Comparison of ENCODE assay signal across 10 cellular contexts in the genomic region with DNA sequence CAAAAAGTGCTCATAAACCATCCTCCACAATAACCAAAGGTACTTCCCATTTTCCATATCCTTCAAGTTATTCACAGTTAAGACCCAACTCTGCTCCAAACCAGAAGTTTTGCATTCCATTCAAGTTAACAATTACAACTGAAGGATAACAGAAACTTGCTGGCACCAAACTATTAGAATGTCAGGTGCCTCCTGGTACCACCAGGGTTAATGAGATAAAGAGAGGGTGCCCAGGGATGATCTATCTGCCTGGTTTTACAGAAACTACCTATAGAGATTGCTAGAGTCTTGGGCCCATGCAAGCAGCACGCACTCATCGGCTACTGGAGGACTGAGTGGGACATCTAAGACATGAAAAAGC.
DNase-seq lines count a peak whose midpoint lies in the region; ATAC-seq and TF ChIP-seq lines count a peak whose summit lies in the region.
"Had no signal": no experiment of that assay in that cellular context is flagged by ENCODE, and none has a peak within 500 bp of the region (broad histone marks: within the 10 kb centered on the region; RNA-seq: fewer than 3 reads in every experiment).

No MANE protein-coding gene starts in this region.

- no peaks in the 10 kb centered on the region for H3K36me3 Mint-ChIP-seq in T-cell
- H3K36me3 Mint-ChIP-seq: activated naive CD4-positive, alpha-beta T cell treated with anti-CD3 and anti-CD28 coated beads, Interleukin-2, amount 50 U/mL, for 72 hours had no signal

- H3K4me3 Mint-ChIP-seq in T-cell: no peak overlapping the region

- DNase-seq in RWPE1 (ENCODE audit: low spot score) (peak; percentile 54), foreskin keratinocyte (peak; percentile 72 to 85), T-cell (no peak), gastrocnemius medialis (no peak)
- no peak for DNase-seq in stimulated activated CD4-positive, alpha-beta T cell treated with anti-CD3 and anti-CD28 coated beads, Interleukin-15, amount 100 ng/mL, for 24 hours
- DNase-seq: NCI-H446 treated with DMSO at 0.1 percent for 48 hours had no signal

- CTCF ChIA-PET in RWPE1 (lab: Yijun Ruan, JAX): no interaction called here
- CTCF ChIA-PET in T-cell (lab: Charles Lee): no interaction called here

- H3K9me3 Mint-ChIP-seq in T-cell: no peaks in the 10 kb centered on the region

- no peaks in the 10 kb centered on the region for H3K27me3 Mint-ChIP-seq in T-cell

- no peak overlapping the region for H3K27ac Mint-ChIP-seq in T-cell

- TF ChIP-seq POLR2A in GM18951 (IDR thresholded peaks at IDR 0.05; ENCODE audit: extremely low read depth, insufficient read depth, insufficient read length) (peak; percentile 39), gastrocnemius medialis (IDR thresholded peaks at IDR 0.05) (no peak)

- H3K27me3 ChIP-seq in foreskin keratinocyte (no peaks in the 10 kb centered on the region), rectal smooth muscle tissue (ENCODE audit: control insufficient read depth, insufficient read depth, low read length) (no peaks in the 10 kb centered on the region), gastrocnemius medialis (no peaks in the 10 kb centered on the region)

- in situ Hi-C loops in GM18951 (cut with MboI; ENCODE audit: low sequenced_read_pairs, unreplicated experiment) (no loop called here), gastrocnemius medialis (cut with MboI; ENCODE audit: low sequenced_read_pairs in 4 of 4) (no loop called here)

- no peak for TF ChIP-seq CTCF in RWPE1 (conservative IDR thresholded peaks at IDR 0.05; ENCODE audit: low read depth)
- no peak for TF ChIP-seq CTCF in foreskin keratinocyte (conservative IDR thresholded peaks at IDR 0.05)
- TF ChIP-seq CTCF in gastrocnemius medialis (IDR thresholded peaks at IDR 0.05 in 4 of 5, conservative IDR thresholded peaks at IDR 0.05 in 1 of 5): no peak

- H3K4me3 ChIP-seq in rectal smooth muscle tissue (ENCODE audit: low read length): peak overlapping the region; percentile 59
- no peak overlapping the region for H3K4me3 ChIP-seq in gastrocnemius medialis

- H3K4me1 ChIP-seq in foreskin keratinocyte: peaks cover 19% of the 10 kb centered on the region
- no peaks in the 10 kb centered on the region for H3K4me1 ChIP-seq in rectal smooth muscle tissue (ENCODE audit: control insufficient read depth, insufficient read depth, low read length)
- H3K4me1 ChIP-seq in gastrocnemius medialis: no peaks in the 10 kb centered on the region

- ATAC-seq in foreskin keratinocyte: peak; percentile 85
- ATAC-seq in T-cell (replicated peaks in 1 of 4): no peak
- no peak for ATAC-seq in GM19395 (IDR thresholded peaks at IDR 0.05; ENCODE audit: unreplicated experiment)
- ATAC-seq in gastrocnemius medialis: no peak

- no peaks in the 10 kb centered on the region for H3K9me3 ChIP-seq in gastrocnemius medialis

- peak overlapping the region; percentile 54 for H3K9ac ChIP-seq in rectal smooth muscle tissue (ENCODE audit: low read length)

- peaks cover 8 to 16% (median 12%) of the 10 kb centered on the region in 3 donors for H3K4me1 Mint-ChIP-seq in T-cell

- POLR2A ChIA-PET in RWPE1 (lab: Yijun Ruan, JAX; ENCODE audit: low non-redundant PET): no interaction called here
- POLR2A ChIA-PET in T-cell (lab: Charles Lee): no interaction called here

- intact Hi-C loops in gastrocnemius medialis (cut with DNase I; ENCODE audit: low total_unique reads): no loop called here

- H3K36me3 ChIP-seq in rectal smooth muscle tissue (ENCODE audit: control insufficient read depth, insufficient read depth, low read length): no peaks in the 10 kb centered on the region
- H3K36me3 ChIP-seq in gastrocnemius medialis: no peaks in the 10 kb centered on the region

- H3K27ac ChIP-seq in RWPE1: no peak overlapping the region
- no peak overlapping the region for H3K27ac ChIP-seq in foreskin keratinocyte
- peak overlapping the region; percentile 7 for H3K27ac ChIP-seq in rectal smooth muscle tissue (ENCODE audit: low read depth, low read length)
- H3K27ac ChIP-seq in gastrocnemius medialis: no peak overlapping the region

Comparison
In these comparisons a context has a peak if more than half of its experiments do, and no peak if none do; other contexts are left out.
1. DNase-seq: peak in RWPE1 (single experiment) and foreskin keratinocyte (2 of 2); none in T-cell (0 of 34), gastrocnemius medialis (0 of 2) and stimulated activated CD4-positive, alpha-beta T cell treated with anti-CD3 and anti-CD28 coated beads, Interleukin-15, amount 100 ng/mL, for 24 hours (single experiment).